ENCODE assay signal across 29 cellular contexts in genomic region chr13:108573455-108573854, GRCh38.
"Had no signal": no experiment of that assay in that cellular context is flagged by ENCODE, and none has a peak within 500 bp of the region (broad histone marks: within the 10 kb centered on the region; RNA-seq: fewer than 3 reads in every experiment).

No MANE protein-coding gene starts in this region.

- H3K4me1 ChIP-seq: ascending aorta had no signal

- H3K27ac ChIP-seq: ascending aorta, cardiac muscle cell, WERI-Rb-1 had no signal

- H3K36me3 ChIP-seq: ascending aorta, cardiac muscle cell, WERI-Rb-1 had no signal

- DNase-seq: activated CD4-positive, alpha-beta memory T cell treated with anti-CD3 and anti-CD28 coated beads, Interleukin-2, amount 10 ng/mL, durations not matched to agents 7 days and 5 days; activated CD4-positive, alpha-beta T cell treated with anti-CD3 and anti-CD28 coated beads for 1 hour; activated CD4-positive, alpha-beta T cell treated with anti-CD3 and anti-CD28 coated beads for 36 hours; activated CD4-positive, alpha-beta T cell treated with anti-CD3 and anti-CD28 coated beads for 48 hours; activated CD4-positive, alpha-beta T cell treated with anti-CD3 and anti-CD28 coated beads, Interleukin-2, amount 10 ng/mL, durations not matched to agents 7 days and 5 days; activated CD4-positive, alpha-beta T cell treated with anti-CD3 and anti-CD28 coated beads, Interleukin-2, amount 50 U/mL, for 48 hours; activated CD4-positive, CD25-positive, alpha-beta regulatory T cell; activated CD8-positive, alpha-beta memory T cell treated with anti-CD3 and anti-CD28 coated beads for 24 hours; activated CD8-positive, alpha-beta memory T cell treated with anti-CD3 and anti-CD28 coated beads, Interleukin-2, amount 10 ng/mL, durations not matched to agents 7 days and 5 days; activated CD8-positive, alpha-beta memory T cell treated with anti-CD3 and anti-CD28 coated beads, Interleukin-2, amount 50 U/mL, for 48 hours; activated CD8-positive, alpha-beta T cell treated with anti-CD3 and anti-CD28 coated beads, Interleukin-2, amount 10 ng/mL, durations not matched to agents 7 days and 5 days; activated effector memory CD4-positive, alpha-beta T cell treated with Interleukin-2 at 50 U/mL for 16 hours; activated gamma-delta T cell; activated naive CD4-positive, alpha-beta T cell treated with anti-CD3 and anti-CD28 coated beads, Interleukin-2, amount 10 ng/mL, durations not matched to agents 7 days and 5 days; activated naive CD4-positive, alpha-beta T cell treated with Interleukin-2 at 50 U/mL for 16 hours; activated naive CD8-positive, alpha-beta T cell treated with anti-CD3 and anti-CD28 coated beads, Interleukin-2, amount 10 ng/mL, durations not matched to agents 7 days and 5 days; activated naive CD8-positive, alpha-beta T cell treated with anti-CD3 and anti-CD28 coated beads, Interleukin-2, amount 50 U/mL, for 24 hours; activated T-cell treated with anti-CD3 and anti-CD28 coated beads, Interleukin-2, amount 50 U/mL, for 24 hours; activated T-cell treated with anti-CD3 and anti-CD28 coated beads, Interleukin-2, amount 50 U/mL, for 48 hours; amygdala; anterior cingulate cortex; caudate nucleus; cerebellar nuclear complex; T-helper 1 cell; T-helper 2 cell; T-helper 9 cell; WERI-Rb-1 had no signal

- H3K9me3 ChIP-seq: ascending aorta had no signal

- H3K27me3 ChIP-seq: ascending aorta, cardiac muscle cell had no signal

- H3K4me3 ChIP-seq: ascending aorta, cardiac muscle cell had no signal
